ENCODE assay signal across 1 cellular context in genomic region chr14:55028476-55028875, GRCh38.
TF ChIP-seq lines count a peak whose summit lies in the region.

No MANE protein-coding gene starts in this region.

TF ChIP-seq in HepG2, 621 proteins besides CTCF, POLR2A, EP300 and RAD21:
- no peak for TF ChIP-seq CBX2 (IDR thresholded peaks at IDR 0.05; ENCODE audit: low read depth, low read length)
- no peak for TF ChIP-seq CBX2 (CRISPR knock-in tag; IDR thresholded peaks at IDR 0.05; ENCODE audit: low read depth)
- no peak for TF ChIP-seq KLF16 (CRISPR knock-in tag; IDR thresholded peaks at IDR 0.05)
- no peak for TF ChIP-seq RORA (CRISPR knock-in tag; IDR thresholded peaks at IDR 0.05)
- no peak for TF ChIP-seq SIX1 (CRISPR knock-in tag; IDR thresholded peaks at IDR 0.05; ENCODE audit: borderline replicate concordance)
